In genomic region chr1:61087574-61087973, GRCh38 we compare ENCODE assay signal across 19 cellular contexts. TPM values are rescaled to one million over a fixed set of nuclear protein-coding genes. Genes with fewer than 3 reads are reported as not detected.
A peak's percentile ranks its signal among the peaks of the same experiment; 100 is the strongest.
DNase-seq lines count a peak whose midpoint lies in the region; ATAC-seq, FAIRE-seq and TF ChIP-seq lines count a peak whose summit lies in the region.
"Had no signal": no experiment of that assay in that cellular context is flagged by ENCODE, and none has a peak within 500 bp of the region (broad histone marks: within the 10 kb centered on the region; RNA-seq: fewer than 3 reads in every experiment).

No MANE protein-coding gene starts in this region.

- H3K9me3 ChIP-seq in ascending aorta (no peaks in the 10 kb centered on the region), gastroesophageal sphincter (no peaks in the 10 kb centered on the region), thyroid gland (no peaks in the 10 kb centered on the region)
- H3K9me3 ChIP-seq: neutrophil had no signal

- H3K4me3 ChIP-seq in ascending aorta (peak overlapping the region; percentile 1 to 95), gastroesophageal sphincter (peak overlapping the region; percentile 14 to 86), thyroid gland (replicated peaks in 1 of 3) (no peak overlapping the region)

- H3K27me3 ChIP-seq in ascending aorta (no peaks in the 10 kb centered on the region), gastroesophageal sphincter (no peaks in the 10 kb centered on the region), thyroid gland (no peaks in the 10 kb centered on the region)

- TF ChIP-seq CTCF in ascending aorta (IDR thresholded peaks at IDR 0.05) = no peak
- no peak for TF ChIP-seq CTCF in gastroesophageal sphincter (IDR thresholded peaks at IDR 0.05)
- no peak for TF ChIP-seq CTCF in nephron (IDR thresholded peaks at IDR 0.05; ENCODE audit: unreplicated experiment in 3 of 3)
- TF ChIP-seq CTCF in thyroid gland (IDR thresholded peaks at IDR 0.05) = no peak

- intact Hi-C loops in ascending aorta (cut with DNase I) = no loop called here
- intact Hi-C loops in thyroid gland (cut with DNase I) = no loop called here

- H3K4me1 Mint-ChIP-seq in nephron = peaks cover 75% of the 10 kb centered on the region

- TF ChIP-seq POLR2A in gastroesophageal sphincter (IDR thresholded peaks at IDR 0.05) = no peak
- TF ChIP-seq POLR2A in thyroid gland (IDR thresholded peaks at IDR 0.05) = no peak

- H3K9me3 Mint-ChIP-seq in nephron = no peaks in the 10 kb centered on the region
- H3K9me3 Mint-ChIP-seq: stimulated activated naive B cell treated with anti-CD40 and anti-IgM and Interleukin-4, amounts not matched to agents 10 μg/mL and 1 μg/mL and 100 μg/mL, for 72 hours had no signal

- peaks cover 30% of the 10 kb centered on the region for H3K27me3 Mint-ChIP-seq in nephron (ENCODE audit: low read depth)

- no peak for TF ChIP-seq EP300 in gastroesophageal sphincter (IDR thresholded peaks at IDR 0.05)

- H3K4me3 Mint-ChIP-seq in nephron = peak overlapping the region in 2 of 3 experiments; percentile 9 to 59
- H3K4me3 Mint-ChIP-seq: stimulated activated naive B cell treated with anti-CD40 and anti-IgM and Interleukin-4, amounts not matched to agents 10 μg/mL and 1 μg/mL and 100 μg/mL, for 72 hours had no signal

- WGBS in gastroesophageal sphincter (ENCODE audit: low coverage in 1 of 2), 2 donors = 43 to 48% methylated on average over 3 of the region's 3 CpGs
- 72 to 87% methylated on average over 3 of the region's 3 CpGs for WGBS in thyroid gland, 2 donors

- no peak for FAIRE-seq in GM19239 (lab: Jason Lieb, UNC)
- FAIRE-seq: bronchial epithelial cell, small intestine had no signal

- H3K36me3 ChIP-seq in ascending aorta (peaks cover 0 to 6% of the 10 kb centered on the region in 2 donors), gastroesophageal sphincter (peaks cover 5 to 10% of the 10 kb centered on the region in 2 donors), thyroid gland (peaks cover 0 to 6% of the 10 kb centered on the region in 2 donors)
- H3K36me3 ChIP-seq: neutrophil had no signal

- H3K27ac ChIP-seq in ascending aorta (peak overlapping the region; percentile 95 to 98), gastroesophageal sphincter (peak overlapping the region; percentile 73 to 97 (median 96)), thyroid gland (peak overlapping the region; percentile 97 to 99 (median 97))
- H3K27ac ChIP-seq: HL-60, neutrophil had no signal

- H3K4me1 ChIP-seq in ascending aorta (peaks cover 0 to 4% of the 10 kb centered on the region in 2 donors), gastroesophageal sphincter (peaks cover 3 to 81% (median 10%) of the 10 kb centered on the region in 3 donors), thyroid gland (peaks cover 36 to 53% of the 10 kb centered on the region in 2 donors)

- H3K36me3 Mint-ChIP-seq in nephron (ENCODE audit: low read depth) = peaks cover 43% of the 10 kb centered on the region

- DNase-seq in ascending aorta (ENCODE audit: low spot score in 2 of 2) (no peak), thyroid gland (no peak), GM19239 (ENCODE audit: insufficient read length, low spot score) (no peak), DMS 273 treated with DMSO at 0.1 percent for 48 hours (lab: John Stamatoyannopoulos, UW) (no peak)
- DNase-seq in stimulated activated CD4-positive, alpha-beta T cell treated with anti-CD3 and anti-CD28 coated beads, Interleukin-1b, Interleukin-23, amount 100 ng/mL, for 48 hours = no peak
- DNase-seq: activated CD4-positive, alpha-beta T cell treated with anti-CD3 and anti-CD28 coated beads for 1 hour; activated CD8-positive, alpha-beta memory T cell treated with anti-CD3 and anti-CD28 coated beads, Interleukin-2, amount 50 U/mL, for 48 hours; activated naive CD4-positive, alpha-beta T cell treated with Interleukin-2 at 50 U/mL for 16 hours; KBM-7; NCI-H345; SIG-M5; small intestine; stimulated activated naive B cell treated with anti-CD40 and anti-IgM and Interleukin-4, amounts not matched to agents 10 μg/mL and 1 μg/mL and 100 μg/mL, for 72 hours; T-helper 2 cell had no signal

- no peak for ATAC-seq in gastroesophageal sphincter
- ATAC-seq: stimulated activated naive B cell treated with anti-CD40 and anti-IgM and Interleukin-4, amounts not matched to agents 10 μg/mL and 1 μg/mL and 100 μg/mL, for 72 hours had no signal

- peak overlapping the region in 2 of 3 experiments; percentile 68 to 99 for H3K27ac Mint-ChIP-seq in nephron
- H3K27ac Mint-ChIP-seq: stimulated activated naive B cell treated with anti-CD40 and anti-IgM and Interleukin-4, amounts not matched to agents 10 μg/mL and 1 μg/mL and 100 μg/mL, for 72 hours had no signal

RNA-seq across cellular contexts. Expression of gene NFIA, which starts 5.2 kb away (rescaled TPM):
- total RNA-seq in ascending aorta = 52.0 TPM
- 100 to 1,000 TPM; 123 to 205 (median 149) TPM for total RNA-seq in gastroesophageal sphincter
- 100 to 1,000 TPM; 105 to 149 (median 118) TPM for total RNA-seq in thyroid gland

Comparison
In these comparisons a context has a peak if more than half of its experiments do, and no peak if none do; other contexts are left out.
1. H3K4me3 ChIP-seq: peak in ascending aorta (2 of 2) and gastroesophageal sphincter (2 of 2); none in thyroid gland (0 of 3).
2. Peak in every context shown above with its lines, with median percentiles within 50 percentile points of each other: H3K27ac ChIP-seq.